In the genomic region with DNA sequence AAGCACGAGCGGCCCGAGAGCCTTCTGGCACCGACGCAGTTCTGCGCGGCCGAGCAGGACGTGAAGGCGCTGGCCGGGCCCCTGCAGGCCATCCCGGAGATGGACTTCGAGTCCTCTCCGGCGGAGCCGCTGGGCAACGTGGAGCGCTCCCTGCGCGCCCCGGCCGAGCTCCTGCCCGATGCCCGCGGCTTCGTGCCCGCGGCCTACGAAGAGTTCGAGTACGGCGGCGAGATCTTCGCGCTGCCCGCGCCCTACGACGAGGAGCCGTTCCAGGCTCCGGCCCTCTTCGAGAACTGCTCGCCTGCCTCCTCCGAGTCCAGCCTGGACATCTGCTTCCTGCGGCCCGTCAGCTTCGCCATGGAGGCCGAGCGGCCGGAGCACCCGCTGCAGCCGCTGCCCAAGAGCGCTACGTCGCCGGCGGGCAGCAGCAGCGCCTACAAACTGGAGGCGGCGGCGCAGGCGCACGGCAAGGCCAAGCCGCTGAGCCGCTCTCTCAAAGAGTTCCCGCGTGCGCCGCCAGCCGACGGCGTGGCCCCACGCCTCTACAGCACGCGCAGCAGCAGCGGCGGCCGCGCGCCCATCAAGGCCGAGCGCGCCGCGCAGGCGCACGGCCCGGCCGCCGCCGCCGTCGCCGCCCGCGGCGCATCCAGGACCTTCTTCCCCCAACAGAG, we compare ENCODE assay signal across 8 cellular contexts.
A peak's percentile ranks its signal among the peaks of the same experiment; 100 is the strongest.
DNase-seq lines count a peak whose midpoint lies in the region; ATAC-seq, FAIRE-seq and TF ChIP-seq lines count a peak whose summit lies in the region.

No MANE protein-coding gene starts in this region.

- peaks cover 0 to 6% (median 3%) of the 10 kb centered on the region in 4 donors for H3K4me1 Mint-ChIP-seq in naive thymus-derived CD8-positive, alpha-beta T cell

- peak overlapping the region in 9 of 10 donors; percentile 10 to 78 (median 54) for H3K4me3 Mint-ChIP-seq in naive thymus-derived CD8-positive, alpha-beta T cell

- peaks cover 10 to 26% (median 19%) of the 10 kb centered on the region in 5 donors for H3K27me3 Mint-ChIP-seq in naive thymus-derived CD8-positive, alpha-beta T cell

- H3K9me3 Mint-ChIP-seq in naive thymus-derived CD8-positive, alpha-beta T cell, result peaks cover 0 to 2% (median 0%) of the 10 kb centered on the region in 9 donors

- peak; percentile 93 for ATAC-seq in HG03457 (IDR thresholded peaks at IDR 0.05; ENCODE audit: unreplicated experiment)
- peak; percentile 99 for ATAC-seq in naive thymus-derived CD8-positive, alpha-beta T cell

- peak; percentile 86 for DNase-seq in GM13976 (ENCODE audit: low spot score)
- peak; percentile 78 to 83 for DNase-seq in activated T-cell treated with anti-CD3 and anti-CD28 coated beads, Interleukin-2, amount 50 U/mL, for 48 hours
- DNase-seq in fibroblast of gingiva (ENCODE audit: low read depth), result peak; percentile 82
- DNase-seq in naive thymus-derived CD8-positive, alpha-beta T cell, result peak; percentile 23 to 77 (median 58)
- peak; percentile 48 to 52 for DNase-seq in stimulated activated CD8-positive, alpha-beta memory T cell treated with anti-CD3 and anti-CD28 coated beads, Interleukin-7, amount 100 ng/mL, for 48 hours (ENCODE audit: extremely low read depth in 1 of 2, low read depth in 1 of 2)
- DNase-seq in urothelium cell line (ENCODE audit: low spot score), result no peak
- no peak for DNase-seq in HT-29 (ENCODE audit: low spot score)

- H3K27ac Mint-ChIP-seq in naive thymus-derived CD8-positive, alpha-beta T cell, result peak overlapping the region in 1 of 10 donors; percentile 62

- in situ Hi-C loops in GM13976 (cut with MboI; ENCODE audit: low sequenced_read_pairs, unreplicated experiment), result no loop called here

- TF ChIP-seq CTCF in GM13976 (IDR thresholded peaks at IDR 0.05; ENCODE audit: borderline replicate concordance, control extremely low read depth, extremely low read depth, insufficient read depth, missing control alignments), result no peak

- POLR2A ChIA-PET in naive thymus-derived CD8-positive, alpha-beta T cell (lab: Charles Lee), result no interaction called here

- H3K36me3 Mint-ChIP-seq in naive thymus-derived CD8-positive, alpha-beta T cell, result peaks cover 0 to 4% (median 0%) of the 10 kb centered on the region in 3 donors

- no peak for FAIRE-seq in urothelium cell line (lab: Jason Lieb, UNC)

Comparison
In these comparisons a context has a peak if more than half of its experiments do, and no peak if none do; other contexts are left out.
1. DNase-seq: peak in GM13976 (single experiment), activated T-cell treated with anti-CD3 and anti-CD28 coated beads, Interleukin-2, amount 50 U/mL, for 48 hours (2 of 2), fibroblast of gingiva (single experiment), naive thymus-derived CD8-positive, alpha-beta T cell (10 of 10) and stimulated activated CD8-positive, alpha-beta memory T cell treated with anti-CD3 and anti-CD28 coated beads, Interleukin-7, amount 100 ng/mL, for 48 hours (2 of 2); none in urothelium cell line (single experiment) and HT-29 (single experiment).